ENCODE assay signal across 1 cellular context in genomic region chr15:67130166-67130565, GRCh38.
TF ChIP-seq lines count a peak whose summit lies in the region.

No MANE protein-coding gene starts in this region.

TF ChIP-seq in GM23338, 12 proteins besides CTCF, POLR2A, EP300 and RAD21 (continued from another document):
- TF ChIP-seq ZNF462 (CRISPR knock-in tag; IDR thresholded peaks at IDR 0.05) (no peak), ZNF114 (CRISPR knock-in tag; IDR thresholded peaks at IDR 0.05) (no peak), REST (IDR thresholded peaks at IDR 0.05; ENCODE audit: unreplicated experiment) (no peak)
